ENCODE assay signal across 20 cellular contexts in genomic region chr15:101698314-101698713, GRCh38. TPM values are rescaled to one million over a fixed set of nuclear protein-coding genes. Genes with fewer than 3 reads are reported as not detected.
DNase-seq lines count a peak whose midpoint lies in the region; ATAC-seq and TF ChIP-seq lines count a peak whose summit lies in the region.
"Had no signal": no experiment of that assay in that cellular context is flagged by ENCODE, and none has a peak within 500 bp of the region (broad histone marks: within the 10 kb centered on the region; RNA-seq: fewer than 3 reads in every experiment).

No MANE protein-coding gene starts in this region.

- no peaks in the 10 kb centered on the region for H3K27me3 Mint-ChIP-seq in activated CD4-positive, alpha-beta T cell treated with anti-CD3 and anti-CD28 coated beads, Interleukin-2, amount 10 ng/mL, durations not matched to agents 24 days and 14 days
- H3K27me3 Mint-ChIP-seq in naive thymus-derived CD8-positive, alpha-beta T cell, result no peaks in the 10 kb centered on the region

- no peaks in the 10 kb centered on the region for H3K9me3 ChIP-seq in esophagus muscularis mucosa

- WGBS in esophagus muscularis mucosa, result 96% methylated on average over 2 of the region's 2 CpGs

- intact Hi-C loops in activated CD4-positive, alpha-beta T cell treated with anti-CD3 and anti-CD28 coated beads, Interleukin-2, amount 10 ng/mL, durations not matched to agents 24 days and 14 days (cut with micrococcal nuclease), result no loop called here
- intact Hi-C loops in esophagus muscularis mucosa (cut with DNase I), result no loop called here

- no peak for TF ChIP-seq POLR2A in esophagus muscularis mucosa (IDR thresholded peaks at IDR 0.05; ENCODE audit: low read depth)

- H3K27ac Mint-ChIP-seq in activated CD4-positive, alpha-beta T cell treated with anti-CD3 and anti-CD28 coated beads, Interleukin-2, amount 10 ng/mL, durations not matched to agents 24 days and 14 days, result peak overlapping the region; percentile 44
- peak overlapping the region in 1 of 10 donors; percentile 9 for H3K27ac Mint-ChIP-seq in naive thymus-derived CD8-positive, alpha-beta T cell

- peak; percentile 52 for DNase-seq in activated CD4-positive, alpha-beta T cell treated with anti-CD3 and anti-CD28 coated beads, Interleukin-2, amount 10 ng/mL, durations not matched to agents 24 days and 14 days
- DNase-seq in activated CD4-positive, alpha-beta T cell treated with anti-CD3 and anti-CD28 coated beads for 1 hour, result no peak
- DNase-seq in NCI-H226 (peak; percentile 48), esophagus muscularis mucosa (ENCODE audit: extremely low spot score) (peak; percentile 47), T-helper 9 cell (no peak), inferior parietal cortex (ENCODE audit: extremely low spot score) (no peak)
- DNase-seq in naive thymus-derived CD8-positive, alpha-beta T cell, result no peak
- DNase-seq: Calu3, DMS79, GF-D8, GOT3, NCI-H1105 treated with DMSO at 0.1 percent for 48 hours, NCI-H187, NCI-H446 treated with DMSO at 0.1 percent for 48 hours, NCI-H748 treated with DMSO at 0.1 percent for 48 hours, SHP77 treated with DMSO at 0.1 percent for 48 hours had no signal

- no peaks in the 10 kb centered on the region for H3K27me3 ChIP-seq in esophagus muscularis mucosa

- ATAC-seq in HG03378 (IDR thresholded peaks at IDR 0.05; ENCODE audit: unreplicated experiment), result no peak
- ATAC-seq in naive thymus-derived CD8-positive, alpha-beta T cell, result no peak
- ATAC-seq: K562, Panc1 had no signal

- H3K4me1 Mint-ChIP-seq in activated CD4-positive, alpha-beta T cell treated with anti-CD3 and anti-CD28 coated beads, Interleukin-2, amount 10 ng/mL, durations not matched to agents 24 days and 14 days, result peaks cover 44% of the 10 kb centered on the region
- H3K4me1 Mint-ChIP-seq in naive thymus-derived CD8-positive, alpha-beta T cell, result peaks cover 16 to 40% (median 19%) of the 10 kb centered on the region in 4 donors

- H3K9me3 Mint-ChIP-seq in activated CD4-positive, alpha-beta T cell treated with anti-CD3 and anti-CD28 coated beads, Interleukin-2, amount 10 ng/mL, durations not matched to agents 24 days and 14 days, result peaks cover 3% of the 10 kb centered on the region
- H3K9me3 Mint-ChIP-seq in naive thymus-derived CD8-positive, alpha-beta T cell, result no peaks in the 10 kb centered on the region

- H3K4me3 Mint-ChIP-seq in activated CD4-positive, alpha-beta T cell treated with anti-CD3 and anti-CD28 coated beads, Interleukin-2, amount 10 ng/mL, durations not matched to agents 24 days and 14 days, result no peak overlapping the region
- no peak overlapping the region for H3K4me3 Mint-ChIP-seq in naive thymus-derived CD8-positive, alpha-beta T cell

- H3K4me3 ChIP-seq in esophagus muscularis mucosa, result no peak overlapping the region
- H3K4me3 ChIP-seq: K562 had no signal

- H3K4me1 ChIP-seq in esophagus muscularis mucosa, result no peaks in the 10 kb centered on the region

- no peak for TF ChIP-seq CTCF in esophagus muscularis mucosa (IDR thresholded peaks at IDR 0.05)

- no peak for TF ChIP-seq EP300 in esophagus muscularis mucosa (IDR thresholded peaks at IDR 0.05)

- peaks cover 57 to 100% (median 90%) of the 10 kb centered on the region in 4 donors for H3K36me3 ChIP-seq in esophagus muscularis mucosa

- H3K27ac ChIP-seq in esophagus muscularis mucosa (replicated peaks in 1 of 4), result no peak overlapping the region
- H3K27ac ChIP-seq: HL-60 had no signal

- POLR2A ChIA-PET in naive thymus-derived CD8-positive, alpha-beta T cell (lab: Charles Lee), result no interaction called here

- peaks cover 80% of the 10 kb centered on the region for H3K36me3 Mint-ChIP-seq in activated CD4-positive, alpha-beta T cell treated with anti-CD3 and anti-CD28 coated beads, Interleukin-2, amount 10 ng/mL, durations not matched to agents 24 days and 14 days (ENCODE audit: low read depth)
- peaks cover 25 to 95% (median 63%) of the 10 kb centered on the region in 3 donors for H3K36me3 Mint-ChIP-seq in naive thymus-derived CD8-positive, alpha-beta T cell

RNA-seq across cellular contexts. Expression of gene TARS3, which starts 26.0 kb away (rescaled TPM):
- total RNA-seq in activated CD4-positive, alpha-beta T cell treated with anti-CD3 and anti-CD28 coated beads, Interleukin-2, amount 10 ng/mL, durations not matched to agents 24 days and 14 days, result 11.5 and 13.2 TPM in 2 replicates
- 10 to 100 TPM; 16.7 to 26.6 (median 23.5) TPM for total RNA-seq in esophagus muscularis mucosa
- 10 to 100 TPM; 32.0 to 37.6 TPM for total RNA-seq in naive thymus-derived CD8-positive, alpha-beta T cell
- polyA plus RNA-seq in naive thymus-derived CD8-positive, alpha-beta T cell, result 10 to 100 TPM in 2 of 3 donors, 1 to 10 TPM in 1; 7.2 to 15.2 (median 11.9) TPM

RNA-seq across cellular contexts. Expression of gene TM2D3, which starts 46.1 kb away (rescaled TPM):
- 56.2 and 62.7 TPM in 2 replicates for total RNA-seq in activated CD4-positive, alpha-beta T cell treated with anti-CD3 and anti-CD28 coated beads, Interleukin-2, amount 10 ng/mL, durations not matched to agents 24 days and 14 days
- total RNA-seq in esophagus muscularis mucosa, result 10 to 100 TPM; 35.5 to 50.5 (median 40.5) TPM
- 10 to 100 TPM; 87.9 to 98.5 TPM for total RNA-seq in naive thymus-derived CD8-positive, alpha-beta T cell
- 10 to 100 TPM; 28.1 to 32.3 (median 31.0) TPM for polyA plus RNA-seq in naive thymus-derived CD8-positive, alpha-beta T cell

Comparison
In these comparisons a context has a peak if more than half of its experiments do, and no peak if none do; other contexts are left out.
1. DNase-seq: peak in activated CD4-positive, alpha-beta T cell treated with anti-CD3 and anti-CD28 coated beads, Interleukin-2, amount 10 ng/mL, durations not matched to agents 24 days and 14 days (single experiment), NCI-H226 (single experiment) and esophagus muscularis mucosa (single experiment); none in activated CD4-positive, alpha-beta T cell treated with anti-CD3 and anti-CD28 coated beads for 1 hour (single experiment), T-helper 9 cell (single experiment), inferior parietal cortex (single experiment) and naive thymus-derived CD8-positive, alpha-beta T cell (0 of 10).